In genomic region chr12:90958995-90959394, GRCh38 we compare ENCODE assay signal across 12 cellular contexts. TPM values are rescaled to one million over a fixed set of nuclear protein-coding genes. Genes with fewer than 3 reads are reported as not detected.
DNase-seq lines count a peak whose midpoint lies in the region; ATAC-seq and TF ChIP-seq lines count a peak whose summit lies in the region.
"Had no signal": no experiment of that assay in that cellular context is flagged by ENCODE, and none has a peak within 500 bp of the region (broad histone marks: within the 10 kb centered on the region; RNA-seq: fewer than 3 reads in every experiment).

No MANE protein-coding gene starts in this region.

- no peaks in the 10 kb centered on the region for H3K27me3 ChIP-seq in uterus
- no peaks in the 10 kb centered on the region for H3K27me3 ChIP-seq in transverse colon
- H3K27me3 ChIP-seq: BE2C, MG63 had no signal

- no peaks in the 10 kb centered on the region for H3K36me3 ChIP-seq in uterus
- H3K36me3 ChIP-seq in transverse colon: no peaks in the 10 kb centered on the region
- H3K36me3 ChIP-seq: BE2C, MG63, prostate gland had no signal

- intact Hi-C loops in Right ventricle myocardium superior (cut with DNase I) (no loop called here), left ventricle myocardium superior (cut with micrococcal nuclease) (no loop called here), uterus (cut with DNase I; ENCODE audit: low total_unique reads) (no loop called here), transverse colon (cut with DNase I; ENCODE audit: low total_unique reads) (no loop called here)

- DNase-seq in Right ventricle myocardium superior (no peak), left ventricle myocardium superior (no peak), SK-MEL-5 (ENCODE audit: low read depth, low spot score) (peak; percentile 49), fibroblast of the aortic adventitia (ENCODE audit: low read depth) (peak; percentile 52), uterus (no peak), transverse colon (no peak), GM19238 (ENCODE audit: insufficient read length, low spot score) (no peak)
- DNase-seq: activated naive CD8-positive, alpha-beta T cell treated with anti-CD3 and anti-CD28 coated beads, Interleukin-2, amount 10 ng/mL, durations not matched to agents 7 days and 5 days; MG63 had no signal

- TF ChIP-seq CTCF in fibroblast of the aortic adventitia (IDR thresholded peaks at IDR 0.05; ENCODE audit: insufficient read depth, low read length): peak; percentile 28
- TF ChIP-seq CTCF in uterus (IDR thresholded peaks at IDR 0.05): peak in 3 of 4 experiments; percentile 24 to 35 (median 29)
- TF ChIP-seq CTCF in transverse colon (IDR thresholded peaks at IDR 0.05): no peak

- no peak for TF ChIP-seq EP300 in transverse colon (IDR thresholded peaks at IDR 0.05; ENCODE audit: low read depth)

- no peak for TF ChIP-seq POLR2A in uterus (IDR thresholded peaks at IDR 0.05)
- TF ChIP-seq POLR2A in transverse colon (IDR thresholded peaks at IDR 0.05): no peak

- in situ Hi-C loops in SK-MEL-5 (cut with HindIII; ENCODE audit: low pct_unique_long_range_greater_than_20kb, low sequenced_read_pairs): no loop called here
- in situ Hi-C loops in transverse colon (cut with MboI; ENCODE audit: low pct_ligation_motif_present in 1 of 4, low pct_unique_long_range_greater_than_20kb in 1 of 4, low sequenced_read_pairs in 3 of 4): loop anchor here in 1 of 4 donors (25.0 kb wide), 2 partner anchors 378 to 1678 kb away; no protein-coding TSS in a partner anchor

- H3K4me3 ChIP-seq in fibroblast of the aortic adventitia (ENCODE audit: low read depth, low read length): no peak overlapping the region
- no peak overlapping the region for H3K4me3 ChIP-seq in uterus
- no peak overlapping the region for H3K4me3 ChIP-seq in transverse colon
- H3K4me3 ChIP-seq: MG63, prostate gland had no signal

- H3K27ac ChIP-seq in uterus: no peak overlapping the region
- H3K27ac ChIP-seq in transverse colon: no peak overlapping the region
- H3K27ac ChIP-seq: prostate gland had no signal

- H3K4me1 ChIP-seq in uterus (no peaks in the 10 kb centered on the region), transverse colon (no peaks in the 10 kb centered on the region)
- H3K4me1 ChIP-seq: BE2C, prostate gland had no signal

- ATAC-seq in Right ventricle myocardium superior (ENCODE audit: poor library complexity) (peak; percentile 60), left ventricle myocardium superior (no peak), HG02973 (IDR thresholded peaks at IDR 0.05; ENCODE audit: unreplicated experiment) (no peak)

- 84 to 92% methylated on average over 3 of the region's 3 CpGs for WGBS in transverse colon (ENCODE audit: low coverage in 1 of 2), 2 donors

- H3K9me3 ChIP-seq in uterus (no peaks in the 10 kb centered on the region), transverse colon (no peaks in the 10 kb centered on the region)
- H3K9me3 ChIP-seq: BE2C, MG63, prostate gland had no signal

RNA-seq across cellular contexts. Expression of gene CCER1, which starts 4.0 kb away (rescaled TPM):
- total RNA-seq in Right ventricle myocardium superior (not detected), left ventricle myocardium superior (not detected), fibroblast of the aortic adventitia (ENCODE audit: low replicate concordance) (not detected in 2 replicates), uterus (not detected), transverse colon (not detected)
- not detected in 2 replicates for total RNA-seq in SK-MEL-5 (2014; rRNA removed; shearing (Covaris generic))
- polyA plus RNA-seq in SK-MEL-5 (2015; cell fraction: cytosol; rRNA removed): not detected in 2 replicates
- not detected in 2 replicates for polyA plus RNA-seq in SK-MEL-5 (2015; cell fraction: nucleus; rRNA removed)
- total RNA-seq: activated naive CD8-positive, alpha-beta T cell treated with anti-CD3 and anti-CD28 coated beads, Interleukin-2, amount 10 ng/mL, durations not matched to agents 7 days and 5 days had no signal

RNA-seq across cellular contexts. Expression of gene EPYC, which starts 45.8 kb away (rescaled TPM):
- total RNA-seq in Right ventricle myocardium superior (not detected), left ventricle myocardium superior (not detected), fibroblast of the aortic adventitia (ENCODE audit: low replicate concordance) (not detected in 2 replicates), uterus (under 1 TPM in 1 of 4 donors, not detected in 3; 0.14 TPM), transverse colon (not detected)
- 0.87 and 1.0 TPM in 2 replicates for total RNA-seq in SK-MEL-5 (2014; rRNA removed; shearing (Covaris generic))
- 1.2 and 2.4 TPM in 2 replicates for polyA plus RNA-seq in SK-MEL-5 (2015; cell fraction: cytosol; rRNA removed)
- polyA plus RNA-seq in SK-MEL-5 (2015; cell fraction: nucleus; rRNA removed): 0.59 TPM in 1 of 2 replicates, not detected in the other
- total RNA-seq: activated naive CD8-positive, alpha-beta T cell treated with anti-CD3 and anti-CD28 coated beads, Interleukin-2, amount 10 ng/mL, durations not matched to agents 7 days and 5 days; prostate gland had no signal

Comparison
In these comparisons a context has a peak if more than half of its experiments do, and no peak if none do; other contexts are left out.
1. DNase-seq: peak in SK-MEL-5 (single experiment) and fibroblast of the aortic adventitia (single experiment); none in Right ventricle myocardium superior (single experiment), left ventricle myocardium superior (single experiment), uterus (0 of 2), transverse colon (single experiment) and GM19238 (single experiment).
2. CTCF ChIP-seq: peak in fibroblast of the aortic adventitia (single experiment) and uterus (3 of 4); none in transverse colon (0 of 5).